Comparison of ENCODE assay signal across 17 cellular contexts in the genomic region with DNA sequence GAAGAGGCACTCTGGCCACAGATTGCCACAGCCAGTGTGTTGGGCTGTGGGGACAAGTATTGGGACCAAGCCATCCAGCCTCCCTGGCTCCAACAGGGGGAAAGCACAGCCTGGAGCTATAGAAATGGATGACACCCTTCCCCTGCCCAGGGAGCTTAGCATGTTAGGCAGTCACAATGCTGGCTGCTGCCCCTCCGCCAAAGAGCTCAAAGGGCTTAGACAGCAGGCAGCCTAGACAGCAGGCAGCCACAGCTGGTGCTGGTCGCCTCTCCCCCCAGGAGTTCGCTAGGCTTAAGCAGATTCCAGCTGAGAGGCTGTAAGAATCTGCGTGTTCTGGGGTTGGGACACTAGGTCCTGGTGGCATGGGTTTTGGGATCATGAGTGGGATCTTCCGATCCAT.
DNase-seq lines count a peak whose midpoint lies in the region; ATAC-seq and TF ChIP-seq lines count a peak whose summit lies in the region.
"Had no signal": no experiment of that assay in that cellular context is flagged by ENCODE, and none has a peak within 500 bp of the region (broad histone marks: within the 10 kb centered on the region; RNA-seq: fewer than 3 reads in every experiment).

No MANE protein-coding gene starts in this region.

- H3K36me3 ChIP-seq in neuronal stem cell (replicated peaks in 1 of 2; ENCODE audit: control insufficient read depth in 2 of 2, insufficient read depth in 2 of 2, low read length in 2 of 2) (no peaks in the 10 kb centered on the region), heart right ventricle (no peaks in the 10 kb centered on the region)
- H3K36me3 ChIP-seq: BLaER1 had no signal

- DNase-seq in NCI-H82 (lab: John Stamatoyannopoulos, UW) (peak; percentile 81), NCI-H82 treated with DMSO at 0.1 percent for 48 hours (lab: John Stamatoyannopoulos, UW; ENCODE audit: unreplicated experiment) (no peak), NCI-H524 treated with DMSO at 0.1 percent for 48 hours (lab: John Stamatoyannopoulos, UW) (peak; percentile 43), neuronal stem cell (ENCODE audit: low spot score) (no peak), heart right ventricle (no peak)
- no peak for DNase-seq in stimulated activated CD4-positive, alpha-beta T cell treated with anti-CD3 and anti-CD28 coated beads, Interleukin-1b, Interleukin-23, amount 100 ng/mL, for 48 hours
- DNase-seq: Caco-2; CD4-positive, CD25-positive, alpha-beta regulatory T cell; CD8-positive, alpha-beta T cell; DMS153; DND-41; GM23248; H7; HCEC 1CT had no signal

- H2BK15ac ChIP-seq in neuronal stem cell (ENCODE audit: low read length): no peak overlapping the region

- H3K79me1 ChIP-seq in neuronal stem cell (ENCODE audit: low read depth, low read length): no peaks in the 10 kb centered on the region

- H2AK5ac ChIP-seq in neuronal stem cell (ENCODE audit: low read depth, low read length): no peak overlapping the region

- no peak overlapping the region for H4K91ac ChIP-seq in neuronal stem cell (ENCODE audit: low read depth, low read length, poor library complexity)

- no peak overlapping the region for H3K18ac ChIP-seq in neuronal stem cell (ENCODE audit: low read length)

- TF ChIP-seq CTCF in heart right ventricle (IDR thresholded peaks at IDR 0.05): no peak

- no peak overlapping the region for H3K14ac ChIP-seq in neuronal stem cell (ENCODE audit: low read length)

- no peak overlapping the region for H2BK5ac ChIP-seq in neuronal stem cell (ENCODE audit: low read length)

- intact Hi-C loops in heart right ventricle (cut with DNase I): no loop called here

- H2BK120ac ChIP-seq in neuronal stem cell (ENCODE audit: low read depth, low read length): no peak overlapping the region

- WGBS in neuronal stem cell (ENCODE audit: extremely low coverage in 2 of 2, insufficient read length in 2 of 2, insufficient replicate concordance in 1 of 2), 2 donors: no CpG with 5 or more reads among the region's 5 CpGs
- WGBS in heart right ventricle, 2 donors: 87 to 97% methylated on average over 5 of the region's 5 CpGs

- H3K27ac ChIP-seq in neuronal stem cell (replicated peaks; ENCODE audit: low read length) (no peak overlapping the region), heart right ventricle (no peak overlapping the region)
- H3K27ac ChIP-seq: 22Rv1, BLaER1, C4-2B, GM23248 had no signal

- H4K8ac ChIP-seq in neuronal stem cell (ENCODE audit: low read depth, low read length): no peak overlapping the region

- H3K4ac ChIP-seq in neuronal stem cell (ENCODE audit: low read length): no peak overlapping the region

- no peak for ATAC-seq in heart right ventricle
- ATAC-seq: CD8-positive, alpha-beta T cell had no signal

- no peak overlapping the region for H3K4me2 ChIP-seq in neuronal stem cell (ENCODE audit: insufficient read depth, low read length, poor library complexity, severe bottlenecking)
- H3K4me2 ChIP-seq: BLaER1 had no signal

- H2AFZ ChIP-seq in neuronal stem cell (ENCODE audit: low read length): no peak overlapping the region
- H2AFZ ChIP-seq: GM23248 had no signal

- no peaks in the 10 kb centered on the region for H3K4me1 ChIP-seq in neuronal stem cell (ENCODE audit: control insufficient read depth in 2 of 2, insufficient read depth in 1 of 2, low read depth in 1 of 2, low read length in 2 of 2)
- H3K4me1 ChIP-seq in heart right ventricle: peaks cover 0 to 14% (median 0%) of the 10 kb centered on the region in 9 donors
- H3K4me1 ChIP-seq: BLaER1, Caco-2 had no signal

- no peaks in the 10 kb centered on the region for H3K9me3 ChIP-seq in neuronal stem cell (replicated peaks in 1 of 2; ENCODE audit: control insufficient read depth in 2 of 2, insufficient read depth in 1 of 2, low read depth in 1 of 2, low read length in 2 of 2)
- peaks cover 0 to 5% (median 0%) of the 10 kb centered on the region in 11 donors for H3K9me3 ChIP-seq in heart right ventricle
- H3K9me3 ChIP-seq: Caco-2 had no signal

- peak overlapping the region; percentile 21 for H3K9ac ChIP-seq in neuronal stem cell (ENCODE audit: low read depth, low read length, poor library complexity)
- H3K9ac ChIP-seq: BLaER1, GM23248 had no signal

- H3K27me3 ChIP-seq in neuronal stem cell (ENCODE audit: control insufficient read depth in 3 of 3, insufficient read depth in 3 of 3, low read depth in 1 of 3, low read length in 3 of 3): no peaks in the 10 kb centered on the region
- H3K27me3 ChIP-seq in heart right ventricle: no peaks in the 10 kb centered on the region
- H3K27me3 ChIP-seq: BLaER1 had no signal

- no peak overlapping the region for H2BK12ac ChIP-seq in neuronal stem cell (ENCODE audit: low read length)

- H3K4me3 ChIP-seq in neuronal stem cell (ENCODE audit: low read length in 2 of 2) (no peak overlapping the region), heart right ventricle (no peak overlapping the region)
- H3K4me3 ChIP-seq: BLaER1, GM23248 had no signal

- H3K23ac ChIP-seq in neuronal stem cell (ENCODE audit: low read depth, low read length, poor library complexity): no peak overlapping the region

Comparison
In these comparisons a context has a peak if more than half of its experiments do, and no peak if none do; other contexts are left out.
1. DNase-seq: peak in NCI-H82 (single experiment) and NCI-H524 treated with DMSO at 0.1 percent for 48 hours (single experiment); none in NCI-H82 treated with DMSO at 0.1 percent for 48 hours (single experiment), neuronal stem cell (single experiment), stimulated activated CD4-positive, alpha-beta T cell treated with anti-CD3 and anti-CD28 coated beads, Interleukin-1b, Interleukin-23, amount 100 ng/mL, for 48 hours (single experiment) and heart right ventricle (0 of 2).